20 cellular contexts compared by ENCODE assay signal in genomic region chr10:36182059-36182654, GRCh38.
A peak's percentile ranks its signal among the peaks of the same experiment; 100 is the strongest.
DNase-seq lines count a peak whose midpoint lies in the region; ATAC-seq and TF ChIP-seq lines count a peak whose summit lies in the region.
"Had no signal": no experiment of that assay in that cellular context is flagged by ENCODE, and none has a peak within 500 bp of the region (broad histone marks: within the 10 kb centered on the region; RNA-seq: fewer than 3 reads in every experiment).

No MANE protein-coding gene starts in this region.

- H3K4me2 ChIP-seq in SK-N-SH: no peak overlapping the region

- DNase-seq in SK-N-SH (no peak), fibroblast of peridontal ligament (ENCODE audit: extremely low read depth) (peak; percentile 31), tibial artery (no peak), C1 segment of cervical spinal cord (lab: John Stamatoyannopoulos, UW) (no peak), LoVo (ENCODE audit: low spot score) (no peak)
- DNase-seq in stimulated activated CD4-positive, alpha-beta T cell treated with anti-CD3 and anti-CD28 coated beads, Interleukin-4, amount 100 ng/mL, for 4 hours: no peak
- DNase-seq: 8988T; activated CD4-positive, alpha-beta T cell treated with anti-CD3 and anti-CD28 coated beads for 36 hours; activated gamma-delta T cell treated with Interleukin-2 at 50 U/mL for 16 hours; DMS53; effector memory CD4-positive, alpha-beta T cell; foreskin melanocyte; NCI-H2029 treated with DMSO at 0.1 percent for 48 hours; NCI-H524 treated with DMSO at 0.1 percent for 48 hours; upper lobe of left lung had no signal

- no peaks in the 10 kb centered on the region for H3F3A ChIP-seq in SK-N-SH (replicated peaks; ENCODE audit: insufficient read depth)

- peaks cover 17% of the 10 kb centered on the region for H3K9me3 Mint-ChIP-seq in nephron

- no peaks in the 10 kb centered on the region for H3K36me3 Mint-ChIP-seq in nephron (ENCODE audit: low read depth)
- H3K36me3 Mint-ChIP-seq: CD14-positive monocyte; stimulated activated effector memory CD8-positive, alpha-beta T cell treated with anti-CD3 and anti-CD28 coated beads, Interleukin-12 subunit alpha, Interleukin-12 subunit beta, amount 100 ng/mL, for 72 hours had no signal

- TF ChIP-seq RAD21 in SK-N-SH (IDR thresholded peaks at IDR 0.05; ENCODE audit: low read length): no peak

- H3K4me3 ChIP-seq in SK-N-SH (ENCODE audit: low read depth in 2 of 2, low read length in 1 of 2): no peak overlapping the region
- H3K4me3 ChIP-seq in tibial artery: peak overlapping the region; percentile 13 to 21
- H3K4me3 ChIP-seq: SK-N-MC, upper lobe of left lung had no signal

- H3K27me3 ChIP-seq in SK-N-SH (ENCODE audit: insufficient read depth) (no peaks in the 10 kb centered on the region), tibial artery (no peaks in the 10 kb centered on the region)
- H3K27me3 ChIP-seq: upper lobe of left lung had no signal

- H3K9ac ChIP-seq in SK-N-SH: no peak overlapping the region

- peaks cover 0 to 18% of the 10 kb centered on the region in 2 experiments; a peak in 3 of 4 replicates for H3K4me1 ChIP-seq in SK-N-SH (ENCODE audit: control insufficient read depth in 1 of 2, insufficient read depth in 2 of 2, low read depth in 1 of 2, low read length in 1 of 2)
- peaks cover 0 to 20% (median 15%) of the 10 kb centered on the region in 4 donors for H3K4me1 ChIP-seq in tibial artery

- CTCF ChIA-PET in SK-N-SH (lab: Yijun Ruan, JAX): interaction anchor here (1.2 kb wide), 1 partner anchor 10 kb away, joined by 3 read pairs; no protein-coding TSS in a partner anchor

- TF ChIP-seq EP300 in SK-N-SH (IDR thresholded peaks at IDR 0.05; ENCODE audit: borderline replicate concordance in 1 of 2, low read depth in 1 of 2, low read length in 1 of 2): no peak

- H3K36me3 ChIP-seq in SK-N-SH (replicated peaks in 1 of 2; ENCODE audit: control insufficient read depth in 1 of 2, insufficient read depth in 2 of 2, low read length in 1 of 2): no peaks in the 10 kb centered on the region
- no peaks in the 10 kb centered on the region for H3K36me3 ChIP-seq in tibial artery
- H3K36me3 ChIP-seq: upper lobe of left lung had no signal

- intact Hi-C loops in tibial artery (cut with DNase I; ENCODE audit: low total_unique reads): no loop called here

- POLR2A ChIA-PET in SK-N-SH (lab: Yijun Ruan, JAX): no interaction called here

- 0 out of 2 replicates have a peak overlapping the region, but pooled peaks have one; percentile 18 for H2AFZ ChIP-seq in SK-N-SH (ENCODE audit: low read depth)

- H4K20me1 ChIP-seq in SK-N-SH (ENCODE audit: insufficient read depth): no peaks in the 10 kb centered on the region

- H3K27ac ChIP-seq in SK-N-SH (ENCODE audit: low read depth in 2 of 2, low read length in 1 of 2): peak overlapping the region in 1 of 2 experiments; percentile 39; a peak in 1 of 4 replicates
- peak overlapping the region; percentile 31 to 59 for H3K27ac ChIP-seq in tibial artery
- H3K27ac ChIP-seq: SK-N-MC, upper lobe of left lung had no signal

- TF ChIP-seq CTCF in SK-N-SH (IDR thresholded peaks at IDR 0.05) (no peak), nephron (IDR thresholded peaks at IDR 0.05; ENCODE audit: unreplicated experiment in 3 of 3) (no peak), tibial artery (IDR thresholded peaks at IDR 0.05) (no peak)

- WGBS in SK-N-SH (ENCODE audit: low lambda C conversion rate): 78% methylated on average over 9 of the region's 9 CpGs

- no peak; the same call in 2 of the 3 replicates for ATAC-seq in SK-N-SH treated with all-trans-retinoic acid at 6 μM for 48 hours
- ATAC-seq: activated CD4-positive, alpha-beta T cell treated with anti-CD3 and anti-CD28 coated beads for 36 hours; stimulated activated effector memory CD8-positive, alpha-beta T cell treated with anti-CD3 and anti-CD28 coated beads, Interleukin-12 subunit alpha, Interleukin-12 subunit beta, amount 100 ng/mL, for 72 hours had no signal

- peak overlapping the region in 2 of 3 experiments; percentile 4 to 9 for H3K4me3 Mint-ChIP-seq in nephron
- H3K4me3 Mint-ChIP-seq: activated CD4-positive, alpha-beta T cell treated with anti-CD3 and anti-CD28 coated beads for 36 hours; CD14-positive monocyte; stimulated activated effector memory CD8-positive, alpha-beta T cell treated with anti-CD3 and anti-CD28 coated beads, Interleukin-12 subunit alpha, Interleukin-12 subunit beta, amount 100 ng/mL, for 72 hours had no signal

- H3K4me1 Mint-ChIP-seq in nephron: peaks cover 47% of the 10 kb centered on the region
- H3K4me1 Mint-ChIP-seq: activated CD4-positive, alpha-beta T cell treated with anti-CD3 and anti-CD28 coated beads for 36 hours; CD14-positive monocyte; stimulated activated effector memory CD8-positive, alpha-beta T cell treated with anti-CD3 and anti-CD28 coated beads, Interleukin-12 subunit alpha, Interleukin-12 subunit beta, amount 100 ng/mL, for 72 hours had no signal

- H3K27me3 Mint-ChIP-seq in nephron (ENCODE audit: low read depth): peaks cover 1% of the 10 kb centered on the region
- H3K27me3 Mint-ChIP-seq: activated CD4-positive, alpha-beta T cell treated with anti-CD3 and anti-CD28 coated beads for 36 hours had no signal

- H3K9me3 ChIP-seq in SK-N-SH: no peaks in the 10 kb centered on the region
- no peaks in the 10 kb centered on the region for H3K9me3 ChIP-seq in tibial artery
- H3K9me3 ChIP-seq: upper lobe of left lung had no signal

- no peaks in the 10 kb centered on the region for H3K79me2 ChIP-seq in SK-N-SH (ENCODE audit: insufficient read depth)

- no peaks in the 10 kb centered on the region for H3K9me2 ChIP-seq in SK-N-SH

- H3K27ac Mint-ChIP-seq in nephron: peak overlapping the region; percentile 84 to 89 (median 89)
- H3K27ac Mint-ChIP-seq: activated CD4-positive, alpha-beta T cell treated with anti-CD3 and anti-CD28 coated beads for 36 hours; CD14-positive monocyte; stimulated activated effector memory CD8-positive, alpha-beta T cell treated with anti-CD3 and anti-CD28 coated beads, Interleukin-12 subunit alpha, Interleukin-12 subunit beta, amount 100 ng/mL, for 72 hours had no signal

TF ChIP-seq in SK-N-SH, 30 proteins besides CTCF, POLR2A, EP300 and RAD21 (continues in another document):
- TF ChIP-seq FOSL2 (IDR thresholded peaks at IDR 0.05; ENCODE audit: borderline replicate concordance, low read depth): no peak
- TF ChIP-seq TCF12 (IDR thresholded peaks at IDR 0.05): no peak
- no peak for TF ChIP-seq RCOR1 (IDR thresholded peaks at IDR 0.05; ENCODE audit: low read length)
- no peak for TF ChIP-seq SIN3A (IDR thresholded peaks at IDR 0.05; ENCODE audit: borderline replicate concordance, low read depth, low read length)
- no peak for TF ChIP-seq YY1 (IDR thresholded peaks at IDR 0.05; ENCODE audit: low read depth)
- TF ChIP-seq RFX5 (IDR thresholded peaks at IDR 0.05; ENCODE audit: low read length): no peak
- no peak for TF ChIP-seq MXI1 (IDR thresholded peaks at IDR 0.05; ENCODE audit: low read depth, low read length)
- TF ChIP-seq TEAD4 (IDR thresholded peaks at IDR 0.05; ENCODE audit: borderline replicate concordance, insufficient read depth): no peak
- no peak for TF ChIP-seq GABPA (IDR thresholded peaks at IDR 0.05; ENCODE audit: low read depth)
- TF ChIP-seq, protein P1, sequence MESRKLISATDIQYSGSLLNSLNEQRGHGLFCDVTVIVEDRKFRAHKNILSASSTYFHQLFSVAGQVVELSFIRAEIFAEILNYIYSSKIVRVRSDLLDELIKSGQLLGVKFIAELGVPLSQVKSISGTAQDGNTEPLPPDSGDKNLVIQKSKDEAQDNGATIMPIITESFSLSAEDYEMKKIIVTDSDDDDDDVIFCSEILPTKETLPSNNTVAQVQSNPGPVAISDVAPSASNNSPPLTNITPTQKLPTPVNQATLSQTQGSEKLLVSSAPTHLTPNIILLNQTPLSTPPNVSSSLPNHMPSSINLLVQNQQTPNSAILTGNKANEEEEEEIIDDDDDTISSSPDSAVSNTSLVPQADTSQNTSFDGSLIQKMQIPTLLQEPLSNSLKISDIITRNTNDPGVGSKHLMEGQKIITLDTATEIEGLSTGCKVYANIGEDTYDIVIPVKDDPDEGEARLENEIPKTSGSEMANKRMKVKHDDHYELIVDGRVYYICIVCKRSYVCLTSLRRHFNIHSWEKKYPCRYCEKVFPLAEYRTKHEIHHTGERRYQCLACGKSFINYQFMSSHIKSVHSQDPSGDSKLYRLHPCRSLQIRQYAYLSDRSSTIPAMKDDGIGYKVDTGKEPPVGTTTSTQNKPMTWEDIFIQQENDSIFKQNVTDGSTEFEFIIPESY (IDR thresholded peaks at IDR 0.05; ENCODE audit: borderline replicate concordance, low read depth): no peak

TF ChIP-seq in SK-N-SH treated with all-trans-retinoic acid at 6 μM for 48 hours, 23 proteins besides CTCF, POLR2A, EP300 and RAD21 (continues in another document):
- TF ChIP-seq, protein P2, sequence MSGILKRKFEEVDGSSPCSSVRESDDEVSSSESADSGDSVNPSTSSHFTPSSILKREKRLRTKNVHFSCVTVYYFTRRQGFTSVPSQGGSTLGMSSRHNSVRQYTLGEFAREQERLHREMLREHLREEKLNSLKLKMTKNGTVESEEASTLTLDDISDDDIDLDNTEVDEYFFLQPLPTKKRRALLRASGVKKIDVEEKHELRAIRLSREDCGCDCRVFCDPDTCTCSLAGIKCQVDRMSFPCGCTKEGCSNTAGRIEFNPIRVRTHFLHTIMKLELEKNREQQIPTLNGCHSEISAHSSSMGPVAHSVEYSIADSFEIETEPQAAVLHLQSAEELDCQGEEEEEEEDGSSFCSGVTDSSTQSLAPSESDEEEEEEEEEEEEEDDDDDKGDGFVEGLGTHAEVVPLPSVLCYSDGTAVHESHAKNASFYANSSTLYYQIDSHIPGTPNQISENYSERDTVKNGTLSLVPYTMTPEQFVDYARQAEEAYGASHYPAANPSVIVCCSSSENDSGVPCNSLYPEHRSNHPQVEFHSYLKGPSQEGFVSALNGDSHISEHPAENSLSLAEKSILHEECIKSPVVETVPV (CRISPR knock-in tag; IDR thresholded peaks at IDR 0.05): no peak
- TF ChIP-seq PPARA (CRISPR knock-in tag; IDR thresholded peaks at IDR 0.05; ENCODE audit: borderline replicate concordance) (no peak), PATZ1 (CRISPR knock-in tag; IDR thresholded peaks at IDR 0.05; ENCODE audit: borderline replicate concordance) (no peak), ZFP30 (CRISPR knock-in tag; IDR thresholded peaks at IDR 0.05) (no peak)

Comparison
In these comparisons a context has a peak if more than half of its experiments do, and no peak if none do; other contexts are left out.
1. H3K4me3 ChIP-seq: peak in tibial artery (2 of 2); none in SK-N-SH (0 of 2).